ENCODE assay signal across 7 cellular contexts in the genomic region with DNA sequence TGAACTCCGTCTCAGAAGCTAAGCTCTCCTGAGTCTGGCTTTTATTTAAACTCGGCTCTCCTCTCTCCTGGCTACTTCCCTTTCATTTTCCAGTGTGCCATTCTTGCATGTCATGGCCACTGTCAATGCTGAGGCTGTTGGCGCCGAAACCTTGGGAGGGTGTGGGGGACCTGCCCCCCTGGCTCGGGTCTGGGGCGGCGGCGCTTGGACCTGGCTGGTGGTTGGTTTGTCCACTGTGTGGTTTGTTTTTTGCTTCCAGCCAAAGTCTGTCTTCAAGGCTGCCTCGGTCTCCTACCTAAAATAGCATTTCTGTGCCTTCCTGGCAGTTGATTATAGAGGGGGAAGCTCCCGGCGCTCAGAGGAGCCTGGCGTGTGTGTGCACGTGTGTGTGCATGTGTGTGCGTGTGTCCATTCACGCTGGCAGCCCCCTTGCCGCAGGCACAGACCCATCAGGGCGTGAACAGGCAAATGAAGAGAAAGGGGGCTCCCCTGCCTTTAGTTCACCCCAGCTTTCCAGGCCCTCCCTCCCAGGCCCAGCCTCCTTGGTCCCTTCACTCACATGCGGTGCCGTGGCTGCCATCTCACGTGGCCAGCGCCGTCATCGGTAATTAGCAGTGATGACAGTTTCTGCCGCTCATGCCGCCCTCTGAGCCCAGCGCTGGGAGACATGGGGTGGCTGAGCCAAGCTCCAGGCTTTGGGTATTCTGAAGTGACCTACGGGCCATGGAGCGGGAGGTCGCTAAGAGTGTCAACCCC.
A peak's percentile ranks its signal among the peaks of the same experiment; 100 is the strongest.
DNase-seq lines count a peak whose midpoint lies in the region; ATAC-seq and TF ChIP-seq lines count a peak whose summit lies in the region.

No MANE protein-coding gene starts in this region.

- peak; percentile 51 for TF ChIP-seq POLR2A in GM18951 (IDR thresholded peaks at IDR 0.05; ENCODE audit: extremely low read depth, insufficient read depth, insufficient read length)

- H3K9me3 Mint-ChIP-seq in endodermal cell = no peaks in the 10 kb centered on the region

- no peak overlapping the region for H3K27ac ChIP-seq in OCI-LY3 (ENCODE audit: low read length)
- H3K27ac ChIP-seq in endodermal cell (ENCODE audit: low read depth, low read length) = no peak overlapping the region

- H3K4me1 ChIP-seq in OCI-LY3 (ENCODE audit: low read length) = peaks cover 29% of the 10 kb centered on the region
- H3K4me1 ChIP-seq in endodermal cell (ENCODE audit: control insufficient read depth, insufficient read depth, low read length) = no peaks in the 10 kb centered on the region

- ATAC-seq in left lobe of liver = no peak

- H3K9me3 ChIP-seq in OCI-LY3 (ENCODE audit: insufficient read depth, low read length) = no peaks in the 10 kb centered on the region
- no peaks in the 10 kb centered on the region for H3K9me3 ChIP-seq in endodermal cell (ENCODE audit: control insufficient read depth, low read length)

- H3K27ac Mint-ChIP-seq in endodermal cell = no peak overlapping the region

- H3K27me3 Mint-ChIP-seq in endodermal cell (ENCODE audit: insufficient read depth) = no peaks in the 10 kb centered on the region

- WGBS in endodermal cell (ENCODE audit: insufficient coverage in 1 of 2, insufficient read length in 1 of 2), 2 experiments = 94 to 95% methylated on average over 17 to 29 of the region's 29 CpGs

- H2AFZ ChIP-seq in OCI-LY3 (ENCODE audit: low read depth, low read length) = no peak overlapping the region

- H3K79me2 ChIP-seq in OCI-LY3 (ENCODE audit: low read length) = no peaks in the 10 kb centered on the region

- H3K36me3 Mint-ChIP-seq in endodermal cell (ENCODE audit: low read depth) = peaks cover 1% of the 10 kb centered on the region

- TF ChIP-seq CTCF in OCI-LY3 (IDR thresholded peaks at IDR 0.05; ENCODE audit: low read depth, low read length) = no peak
- TF ChIP-seq CTCF in endodermal cell (conservative IDR thresholded peaks at IDR 0.05) = no peak

- H3K4me3 ChIP-seq in OCI-LY3 (ENCODE audit: low read length) = no peak overlapping the region
- H3K4me3 ChIP-seq in endodermal cell (ENCODE audit: low read length) = no peak overlapping the region

- H3K4me1 Mint-ChIP-seq in endodermal cell = peaks cover 15% of the 10 kb centered on the region

- H3K27me3 ChIP-seq in OCI-LY3 (ENCODE audit: low read depth, low read length) (peaks cover 51% of the 10 kb centered on the region), endodermal cell (ENCODE audit: control insufficient read depth, insufficient read depth, low read length, poor library complexity, severe bottlenecking) (no peaks in the 10 kb centered on the region)

- in situ Hi-C loops in GM18951 (cut with MboI; ENCODE audit: low sequenced_read_pairs, unreplicated experiment) = loop anchor here (10.0 kb wide), 1 partner anchor 174 kb away; no protein-coding TSS in a partner anchor

- no peak overlapping the region for H3K4me3 Mint-ChIP-seq in endodermal cell

- peak overlapping the region; percentile 30 for H3K4me2 ChIP-seq in OCI-LY3 (ENCODE audit: low read length)

- H3K9ac ChIP-seq in OCI-LY3 (ENCODE audit: low read length) (no peak overlapping the region), endodermal cell (ENCODE audit: extremely low read depth, low read length, poor library complexity, severe bottlenecking) (no peak overlapping the region)

- no peaks in the 10 kb centered on the region for H3K36me3 ChIP-seq in OCI-LY3 (replicated peaks; ENCODE audit: low read depth, low read length)
- H3K36me3 ChIP-seq in endodermal cell (ENCODE audit: control insufficient read depth, insufficient read depth, low read length) = no peaks in the 10 kb centered on the region

- H4K20me1 ChIP-seq in OCI-LY3 (ENCODE audit: insufficient read depth, low read length) = no peaks in the 10 kb centered on the region

- peak; percentile 45 for DNase-seq in endodermal cell
- DNase-seq in posterior vena cava (ENCODE audit: low spot score) = peak; percentile 92
- no peak for DNase-seq in left lobe of liver (ENCODE audit: low spot score)
- DNase-seq in HPDE6-E6E7 (ENCODE audit: extremely low spot score) = no peak
- no peak for DNase-seq in NCI-H187 treated with DMSO at 0.1 percent for 48 hours (lab: John Stamatoyannopoulos, UW)

- intact Hi-C loops in posterior vena cava (cut with DNase I) = no loop called here

Comparison
In these comparisons a context has a peak if more than half of its experiments do, and no peak if none do; other contexts are left out.
1. DNase-seq: peak in endodermal cell (single experiment) and posterior vena cava (single experiment); none in left lobe of liver (single experiment), HPDE6-E6E7 (single experiment) and NCI-H187 treated with DMSO at 0.1 percent for 48 hours (single experiment).